ENCODE assay signal across 8 cellular contexts in the genomic region with DNA sequence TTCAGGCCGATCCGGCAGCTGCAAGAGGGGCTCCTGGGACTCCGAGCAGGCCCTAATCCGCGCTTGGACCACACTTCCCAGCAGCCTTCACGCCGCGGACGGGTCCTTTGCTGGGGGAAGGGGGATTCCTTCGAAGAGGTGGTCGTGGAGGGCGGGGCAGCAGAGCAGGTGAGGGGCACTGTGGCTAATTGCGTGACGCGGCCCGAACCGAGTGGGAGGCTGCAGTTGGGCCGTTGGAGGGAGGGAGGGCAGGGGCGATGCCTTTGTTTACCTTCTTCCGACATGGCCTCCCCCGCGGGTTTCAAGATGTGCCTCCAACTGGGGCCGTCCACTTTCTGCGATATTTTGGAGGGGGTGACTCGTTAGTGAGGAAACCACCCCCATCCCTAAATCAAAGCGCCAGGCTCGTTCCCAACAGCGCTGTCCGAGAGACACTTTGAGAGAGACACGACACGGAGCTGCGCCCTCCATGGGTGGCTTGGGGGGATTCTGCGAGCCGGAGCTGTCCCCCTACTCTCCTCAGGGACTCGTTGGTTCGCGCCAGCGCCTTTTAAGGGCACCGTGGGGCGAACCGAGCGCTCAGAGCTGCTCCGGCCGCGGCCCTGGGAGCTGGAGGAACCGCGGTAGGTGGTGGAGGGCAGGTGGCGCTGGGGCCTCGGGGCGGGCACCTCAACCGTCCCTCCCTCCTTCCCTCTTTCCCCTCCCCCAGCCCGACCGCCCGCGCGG. TPM values are rescaled to one million over a fixed set of nuclear protein-coding genes. Genes with fewer than 3 reads are reported as not detected.
DNase-seq lines count a peak whose midpoint lies in the region; ATAC-seq and TF ChIP-seq lines count a peak whose summit lies in the region.

FAM53C (plus strand) TSS at position 582 of the 726 bp plus-strand sequence. CDS start 3,070 bp downstream, outside the sequence.

- H2AFZ ChIP-seq in PC-3 (ENCODE audit: low read length) = peak within 1 kb of the TSS; percentile 88

- H3K9ac ChIP-seq in PC-3 (ENCODE audit: low read length) (peak within 1 kb of the TSS; percentile 87), mucosa of rectum (ENCODE audit: low read depth in 1 of 2, low read length in 2 of 2) (peak within 1 kb of the TSS; percentile 81 to 83)

- H3K9me3 ChIP-seq in PC-3 (ENCODE audit: low read length) (no peaks in the 10 kb centered on the region), mucosa of rectum (ENCODE audit: control insufficient read depth in 2 of 2, low read length in 2 of 2) (no peaks in the 10 kb centered on the region)

- no peaks in the 10 kb centered on the region for H3F3A ChIP-seq in PC-3 (ENCODE audit: low read length, unreplicated experiment)

- H3K79me2 ChIP-seq in PC-3 (ENCODE audit: low read length) = peaks cover 39% of the 10 kb centered on the region

- peak within 1 kb of the TSS; percentile 99 for H3K4me2 ChIP-seq in PC-3 (ENCODE audit: low read length)

- H3K27ac ChIP-seq in PC-3 (ENCODE audit: low read length) = peak within 1 kb of the TSS; percentile 49
- H3K27ac ChIP-seq in epithelial cell of prostate = peak within 1 kb of the TSS; percentile 69
- peak within 1 kb of the TSS; percentile 93 for H3K27ac ChIP-seq in mucosa of rectum (ENCODE audit: low read depth in 2 of 2, low read length in 2 of 2)

- H3K4me3 ChIP-seq in PC-3 (ENCODE audit: low read length) (peak within 1 kb of the TSS; percentile 98), mucosa of rectum (ENCODE audit: low read length in 2 of 2) (peak within 1 kb of the TSS; percentile 81 to 93)

- ATAC-seq in GM21515 (IDR thresholded peaks at IDR 0.05; ENCODE audit: unreplicated experiment) (peak; percentile 79), PC-3 (peak; percentile 90)

- H4K20me1 ChIP-seq in PC-3 (ENCODE audit: low read length) = 0 out of 2 replicates have a peak, but pooled peaks cover 9% of the 10 kb centered on the region

- H3K36me3 ChIP-seq in PC-3 (ENCODE audit: low read depth, low read length) = 0 out of 2 replicates have a peak, but pooled peaks cover 4% of the 10 kb centered on the region
- H3K36me3 ChIP-seq in mucosa of rectum (ENCODE audit: control insufficient read depth in 2 of 2, insufficient read depth in 2 of 2, low read length in 2 of 2) = peaks cover 0 to 9% of the 10 kb centered on the region in 2 donors

- H3K4me1 ChIP-seq in PC-3 (ENCODE audit: insufficient read depth, low read length) (peaks cover 9% of the 10 kb centered on the region; the same call in 1 of the 2 replicates), mucosa of rectum (ENCODE audit: control insufficient read depth in 2 of 2, insufficient read depth in 2 of 2, low read length in 2 of 2) (peaks cover 6 to 9% of the 10 kb centered on the region in 2 donors)

- CTCF ChIA-PET in PC-3 (lab: Charles Lee) = interaction anchor here (0.5 to 1.0 kb wide), 2 partner anchors 14 to 34 kb away, joined by 4 to 7 read pairs; partner anchors contain the start of gene KDM3B

- H3K9me2 ChIP-seq in PC-3 (replicated peaks; ENCODE audit: low read length) = no peaks in the 10 kb centered on the region

- no peaks in the 10 kb centered on the region for H3K27me3 ChIP-seq in PC-3 (ENCODE audit: low read length)
- no peaks in the 10 kb centered on the region for H3K27me3 ChIP-seq in mucosa of rectum (ENCODE audit: control insufficient read depth in 2 of 2, insufficient read depth in 2 of 2, low read length in 2 of 2)

- POLR2A ChIA-PET in PC-3 (lab: Charles Lee; ENCODE audit: unreplicated experiment) = no interaction called here

- BruUV-seq in PC-3 (replicated peaks; lab: Mats Ljungman, UMichigan) = no TSS peak

- DNase-seq in DMS 273 (lab: John Stamatoyannopoulos, UW; ENCODE audit: unreplicated experiment) (peak; percentile 98), HuH-7.5 (ENCODE audit: low spot score) (peak; percentile 76), PC-3 (peak; percentile 82), activated T-cell treated with anti-CD3 and anti-CD28 coated beads for 48 hours (ENCODE audit: low read depth) (peak; percentile 91), epithelial cell of prostate (ENCODE audit: low read depth, low spot score) (no peak)
- DNase-seq in stimulated activated CD8-positive, alpha-beta memory T cell treated with anti-CD3 and anti-CD28 coated beads, Interleukin-4, amount 100 ng/mL, for 4 hours (ENCODE audit: low read depth in 2 of 2, low spot score in 1 of 2) = peak; percentile 80

- intact Hi-C loops in PC-3 (cut with micrococcal nuclease) = no loop called here

- no peak for TF ChIP-seq CTCF in PC-3 (conservative IDR thresholded peaks at IDR 0.05; ENCODE audit: low read depth, low read length)

RNA-seq across cellular contexts. Expression of gene FAM53C, which starts in this region (rescaled TPM):
- total RNA-seq in PC-3 (2014; rRNA removed) = 26.6 and 28.7 TPM in 2 replicates
